Comparison of ENCODE assay signal across 30 cellular contexts in the genomic region with DNA sequence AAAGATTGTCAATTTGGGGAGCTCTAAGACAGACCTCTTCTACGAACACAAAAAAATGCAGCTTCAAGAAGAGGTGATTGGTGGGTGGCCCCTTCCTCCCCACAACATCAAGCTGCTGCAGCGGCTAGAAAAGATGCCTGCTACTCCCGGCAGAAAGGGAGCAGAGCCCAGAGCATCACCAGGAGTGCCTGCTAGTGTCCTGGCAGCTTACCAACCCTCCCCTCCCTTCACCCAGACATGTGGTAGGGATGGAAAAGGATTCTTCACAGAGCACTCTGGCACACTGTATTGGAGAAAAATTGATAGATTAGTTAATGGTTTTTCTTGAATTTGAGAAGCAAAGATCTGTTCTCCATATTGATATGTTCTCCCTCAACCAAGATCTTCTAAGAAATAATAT. TPM values are rescaled to one million over a fixed set of nuclear protein-coding genes. Genes with fewer than 3 reads are reported as not detected.
A peak's percentile ranks its signal among the peaks of the same experiment; 100 is the strongest.
DNase-seq lines count a peak whose midpoint lies in the region; ATAC-seq and TF ChIP-seq lines count a peak whose summit lies in the region.
"Had no signal": no experiment of that assay in that cellular context is flagged by ENCODE, and none has a peak within 500 bp of the region (broad histone marks: within the 10 kb centered on the region; RNA-seq: fewer than 3 reads in every experiment).

No MANE protein-coding gene starts in this region.

- peaks cover 23% of the 10 kb centered on the region for H3K4me1 ChIP-seq in left ventricle myocardium inferior

- no peaks in the 10 kb centered on the region for H3K9me3 Mint-ChIP-seq in MCF 10A (ENCODE audit: unreplicated experiment)
- H3K9me3 Mint-ChIP-seq: nephron; stimulated activated naive CD8-positive, alpha-beta T cell treated with anti-CD3 and anti-CD28 coated beads, Interleukin-15, amount 100 ng/mL, for 72 hours; T-cell had no signal

- no peaks in the 10 kb centered on the region for H3K9me3 ChIP-seq in left ventricle myocardium inferior (replicated peaks)
- H3K9me3 ChIP-seq: gastrocnemius medialis, psoas muscle, uterus had no signal

- BruUV-seq in MCF 10A (replicated peaks; lab: Mats Ljungman, UMichigan) = no TSS peak

- H3K27me3 ChIP-seq in left ventricle myocardium inferior (ENCODE audit: low read depth) = no peaks in the 10 kb centered on the region
- H3K27me3 ChIP-seq: gastrocnemius medialis, uterus had no signal

- TF ChIP-seq CTCF in left ventricle myocardium inferior (IDR thresholded peaks at IDR 0.05; ENCODE audit: borderline replicate concordance) (no peak), MCF 10A (IDR thresholded peaks at IDR 0.05; ENCODE audit: unreplicated experiment) (no peak)

- POLR2A ChIA-PET in MCF 10A (lab: Yijun Ruan, JAX) = interaction anchor here (3.5 kb wide), 1 partner anchor 11 kb away, joined by 19 read pairs; a partner anchor contains a TSS

- no peak overlapping the region for H3K27ac Mint-ChIP-seq in MCF 10A (ENCODE audit: low read depth, unreplicated experiment)
- H3K27ac Mint-ChIP-seq: nephron; stimulated activated naive CD8-positive, alpha-beta T cell treated with anti-CD3 and anti-CD28 coated beads, Interleukin-15, amount 100 ng/mL, for 72 hours; T-cell had no signal

- peaks cover 13% of the 10 kb centered on the region for H3K36me3 ChIP-seq in left ventricle myocardium inferior
- H3K36me3 ChIP-seq: uterus had no signal

- H3K27ac ChIP-seq in left ventricle myocardium inferior (replicated peaks) = no peak overlapping the region
- H3K27ac ChIP-seq: gastrocnemius medialis, psoas muscle, uterus had no signal

- H3K4me3 ChIP-seq in left ventricle myocardium inferior = no peak overlapping the region
- H3K4me3 ChIP-seq: gastrocnemius medialis, GM12878, psoas muscle, uterus had no signal

- ATAC-seq in Right ventricle myocardium superior (ENCODE audit: poor library complexity) = peak; percentile 45
- ATAC-seq: esophagus mucosa; gastrocnemius medialis; GM12878; psoas muscle; stimulated activated naive CD8-positive, alpha-beta T cell treated with anti-CD3 and anti-CD28 coated beads, Interleukin-15, amount 100 ng/mL, for 72 hours; T-cell had no signal

- DNase-seq in Right ventricle myocardium superior (no peak), left ventricle myocardium inferior (no peak), cerebellar cortex (ENCODE audit: low spot score) (peak; percentile 74), nucleus accumbens (lab: John Stamatoyannopoulos, UW) (peak in 37 of 56 donors; percentile 2 to 68 (median 34)), MCF 10A (ENCODE audit: unreplicated experiment) (no peak), UCSD-AML1 (lab: John Stamatoyannopoulos, UW; ENCODE audit: unreplicated experiment) (no peak), KG1 (lab: John Stamatoyannopoulos, UW) (no peak), dedifferentiated amniotic fluid mesenchymal stem cell (ENCODE audit: extremely low spot score) (no peak)
- DNase-seq: ACHN; activated CD4-positive, alpha-beta T cell treated with anti-CD3 and anti-CD28 coated beads, Interleukin-2, amount 50 U/mL, for 1 hour; activated gamma-delta T cell treated with Interleukin-2 at 50 U/mL for 16 hours; central memory CD4-positive, alpha-beta T cell; DMS53; effector CD4-positive, alpha-beta T cell; gastrocnemius medialis; IMR-90; mesendoderm; NCI-H1417; NCI-H2107; NCI-H69; psoas muscle; SHP77; stimulated activated CD4-positive, alpha-beta T cell treated with anti-CD3 and anti-CD28 coated beads, Interleukin-4, amount 100 ng/mL, for 4 hours; stimulated activated naive CD8-positive, alpha-beta T cell treated with anti-CD3 and anti-CD28 coated beads, Interleukin-15, amount 100 ng/mL, for 72 hours; uterus had no signal

- H3K36me3 Mint-ChIP-seq in MCF 10A (ENCODE audit: insufficient read depth, unreplicated experiment) = peaks cover 22% of the 10 kb centered on the region

- no peaks in the 10 kb centered on the region for H3K27me3 Mint-ChIP-seq in MCF 10A (ENCODE audit: insufficient read depth, unreplicated experiment)
- H3K27me3 Mint-ChIP-seq: stimulated activated naive CD8-positive, alpha-beta T cell treated with anti-CD3 and anti-CD28 coated beads, Interleukin-15, amount 100 ng/mL, for 72 hours; T-cell had no signal

- H3K4me1 Mint-ChIP-seq in MCF 10A (ENCODE audit: insufficient read depth, unreplicated experiment) = peaks cover 8% of the 10 kb centered on the region

- intact Hi-C loops in Right ventricle myocardium superior (cut with DNase I) (no loop called here), left ventricle myocardium inferior (cut with micrococcal nuclease) (no loop called here), MCF 10A (cut with micrococcal nuclease) (no loop called here)

- CTCF ChIA-PET in MCF 10A (lab: Yijun Ruan, JAX) = interaction anchor here (0.6 to 0.7 kb wide), 3 partner anchors 64 to 346 kb away, joined by 3 read pairs; no protein-coding TSS in a partner anchor

- no peak overlapping the region for H3K4me3 Mint-ChIP-seq in MCF 10A (ENCODE audit: unreplicated experiment)
- H3K4me3 Mint-ChIP-seq: nephron; stimulated activated naive CD8-positive, alpha-beta T cell treated with anti-CD3 and anti-CD28 coated beads, Interleukin-15, amount 100 ng/mL, for 72 hours; T-cell had no signal

RNA-seq across cellular contexts. Expression of a gene that starts 10.8 kb away (rescaled TPM):
- total RNA-seq in Right ventricle myocardium superior = 14.8 TPM
- total RNA-seq in left ventricle myocardium inferior = 16.9 TPM
- 43.4 and 44.8 TPM in 2 replicates for total RNA-seq in MCF 10A (2022)

RNA-seq across cellular contexts. Expression of a gene that starts 24.1 kb away (rescaled TPM):
- total RNA-seq in Right ventricle myocardium superior (not detected), left ventricle myocardium inferior (not detected), MCF 10A (2022) (0.44 and 1.1 TPM in 2 replicates)
- total RNA-seq: esophagus mucosa, gastrocnemius medialis, GM12878, IMR-90, M059J, psoas muscle had no signal

RNA-seq across cellular contexts. Expression of a gene that starts 27.5 kb away (rescaled TPM):
- total RNA-seq in Right ventricle myocardium superior = 2.9 TPM
- 2.3 TPM for total RNA-seq in left ventricle myocardium inferior
- total RNA-seq in MCF 10A (2022) = 4.8 and 7.4 TPM in 2 replicates

RNA-seq across cellular contexts. Expression of a gene that starts 38.2 kb away (rescaled TPM):
- total RNA-seq in Right ventricle myocardium superior (19.7 TPM), left ventricle myocardium inferior (25.1 TPM), MCF 10A (2022) (3.8 and 6.6 TPM in 2 replicates)

RNA-seq across cellular contexts. Expression of a gene that starts 51.8 kb away (rescaled TPM):
- total RNA-seq in Right ventricle myocardium superior = 15.7 TPM
- 15.1 TPM for total RNA-seq in left ventricle myocardium inferior
- 84.3 and 88.1 TPM in 2 replicates for total RNA-seq in MCF 10A (2022)

Comparison
In these comparisons a context has a peak if more than half of its experiments do, and no peak if none do; other contexts are left out.
1. DNase-seq: peak in cerebellar cortex (single experiment) and nucleus accumbens (37 of 56); none in Right ventricle myocardium superior (single experiment), left ventricle myocardium inferior (single experiment), MCF 10A (single experiment), UCSD-AML1 (single experiment), KG1 (single experiment) and dedifferentiated amniotic fluid mesenchymal stem cell (single experiment).